Comparison of ENCODE assay signal across 10 cellular contexts in genomic region chr2:38315707-38316333, GRCh38.
DNase-seq lines count a peak whose midpoint lies in the region; ATAC-seq, FAIRE-seq and TF ChIP-seq lines count a peak whose summit lies in the region.
"Had no signal": no experiment of that assay in that cellular context is flagged by ENCODE, and none has a peak within 500 bp of the region (broad histone marks: within the 10 kb centered on the region; RNA-seq: fewer than 3 reads in every experiment).

No MANE protein-coding gene starts in this region.

- TF ChIP-seq POLR2A in suprapubic skin (IDR thresholded peaks at IDR 0.05), result no peak

- ATAC-seq in GM18907 (IDR thresholded peaks at IDR 0.05; ENCODE audit: unreplicated experiment) (no peak), HG02981 (IDR thresholded peaks at IDR 0.05; ENCODE audit: unreplicated experiment) (no peak)

- H3K4me3 ChIP-seq in CD4-positive, alpha-beta memory T cell (ENCODE audit: low read length in 2 of 2), result no peak overlapping the region
- no peak overlapping the region for H3K4me3 ChIP-seq in bronchial epithelial cell (ENCODE audit: low read depth, low read length)
- no peak overlapping the region for H3K4me3 ChIP-seq in suprapubic skin
- H3K4me3 ChIP-seq: SJSA1, skin epidermis had no signal

- CTCF ChIA-PET in CD4-positive, alpha-beta memory T cell (lab: Charles Lee; ENCODE audit: partially characterized antibody), result interaction anchor here (0.6 to 8.2 kb wide), 30 partner anchors 11 to 1537 kb away, joined by 3 to 242 read pairs (median 4); partner anchors contain the start of gene ATL2

- H3K4me1 ChIP-seq in CD4-positive, alpha-beta memory T cell (ENCODE audit: insufficient read depth, low read length), result no peaks in the 10 kb centered on the region
- no peaks in the 10 kb centered on the region for H3K4me1 ChIP-seq in suprapubic skin
- H3K4me1 ChIP-seq: SJSA1 had no signal

- H3K36me3 Mint-ChIP-seq in CD4-positive, alpha-beta memory T cell, result peaks cover 32 to 59% of the 10 kb centered on the region in 2 donors

- no peak for TF ChIP-seq EP300 in suprapubic skin (IDR thresholded peaks at IDR 0.05)

- intact Hi-C loops in CD4-positive, alpha-beta memory T cell (cut with micrococcal nuclease), result loop anchor here (1.0 to 5.0 kb wide), 4 partner anchors 61 to 426 kb away; partner anchors contain the start of gene ATL2

- H3K9me3 ChIP-seq in CD4-positive, alpha-beta memory T cell (ENCODE audit: control insufficient read depth in 1 of 2, low read length in 2 of 2), result no peaks in the 10 kb centered on the region
- no peaks in the 10 kb centered on the region for H3K9me3 ChIP-seq in suprapubic skin
- H3K9me3 ChIP-seq: SJSA1 had no signal

- peaks cover 14% of the 10 kb centered on the region for H3K36me3 ChIP-seq in CD4-positive, alpha-beta memory T cell (ENCODE audit: insufficient read depth, low read length)
- H3K36me3 ChIP-seq in bronchial epithelial cell (ENCODE audit: control insufficient read depth, insufficient read depth, low read length), result peaks cover 10% of the 10 kb centered on the region
- H3K36me3 ChIP-seq in suprapubic skin, result peaks cover 55% of the 10 kb centered on the region

- POLR2A ChIA-PET in CD4-positive, alpha-beta memory T cell (lab: Charles Lee; ENCODE audit: partially characterized antibody), result interaction anchor here (0.6 to 2.0 kb wide), 4 partner anchors 60 to 196 kb away, joined by 3 to 10 read pairs (median 4); no protein-coding TSS in a partner anchor

- DNase-seq in CD4-positive, alpha-beta memory T cell, result peak in 4 of 5 donors; percentile 33 to 54 (median 37)
- peak; percentile 25 for DNase-seq in GM20000 (ENCODE audit: low spot score)
- DNase-seq in NCI-H526 treated with DMSO at 0.1 percent for 48 hours (lab: John Stamatoyannopoulos, UW), result peak; percentile 25
- DNase-seq in bronchial epithelial cell (ENCODE audit: low read depth), result peak; percentile 62
- peak; percentile 65 for DNase-seq in kidney tubule cell (ENCODE audit: low spot score)
- no peak for DNase-seq in suprapubic skin (ENCODE audit: low spot score in 2 of 2)

- no peaks in the 10 kb centered on the region for H3K9me3 Mint-ChIP-seq in CD4-positive, alpha-beta memory T cell

- no peaks in the 10 kb centered on the region for H3K27me3 ChIP-seq in CD4-positive, alpha-beta memory T cell (ENCODE audit: insufficient read depth, low read length)
- no peaks in the 10 kb centered on the region for H3K27me3 ChIP-seq in bronchial epithelial cell (ENCODE audit: control insufficient read depth, insufficient read depth, low read length)
- H3K27me3 ChIP-seq in suprapubic skin, result no peaks in the 10 kb centered on the region
- H3K27me3 ChIP-seq: SJSA1 had no signal

- whole genome bisulfite sequencing in suprapubic skin, result 45% methylated on average over 2 of the region's 2 CpGs

- H3K4me1 Mint-ChIP-seq in CD4-positive, alpha-beta memory T cell, result no peaks in the 10 kb centered on the region

- no peak overlapping the region for H3K27ac ChIP-seq in CD4-positive, alpha-beta memory T cell (ENCODE audit: low read depth, low read length)
- no peak overlapping the region for H3K27ac ChIP-seq in suprapubic skin
- H3K27ac ChIP-seq: SJSA1, skin epidermis had no signal

- FAIRE-seq in bronchial epithelial cell (lab: Jason Lieb, UNC), result no peak

- H3K27ac Mint-ChIP-seq in CD4-positive, alpha-beta memory T cell, result peak overlapping the region in 3 of 7 donors; percentile 19 to 83 (median 57)

- peak; percentile 38 for TF ChIP-seq CTCF in GM20000 (IDR thresholded peaks at IDR 0.05; ENCODE audit: extremely low read depth, missing control alignments)
- peak; percentile 48 for TF ChIP-seq CTCF in bronchial epithelial cell (IDR thresholded peaks at IDR 0.05; ENCODE audit: insufficient read depth, low read length, severe bottlenecking)
- TF ChIP-seq CTCF in suprapubic skin (IDR thresholded peaks at IDR 0.05), result peak; percentile 32 to 58

- no peaks in the 10 kb centered on the region for H3K27me3 Mint-ChIP-seq in CD4-positive, alpha-beta memory T cell

- no peak overlapping the region for H3K4me3 Mint-ChIP-seq in CD4-positive, alpha-beta memory T cell

Comparison
In these comparisons a context has a peak if more than half of its experiments do, and no peak if none do; other contexts are left out.
1. DNase-seq: peak in CD4-positive, alpha-beta memory T cell (4 of 5), GM20000 (single experiment), NCI-H526 treated with DMSO at 0.1 percent for 48 hours (single experiment), bronchial epithelial cell (single experiment) and kidney tubule cell (single experiment); none in suprapubic skin (0 of 2).
2. Peak in every context shown above with its lines, with median percentiles within 50 percentile points of each other: CTCF ChIP-seq.